In the genomic region with DNA sequence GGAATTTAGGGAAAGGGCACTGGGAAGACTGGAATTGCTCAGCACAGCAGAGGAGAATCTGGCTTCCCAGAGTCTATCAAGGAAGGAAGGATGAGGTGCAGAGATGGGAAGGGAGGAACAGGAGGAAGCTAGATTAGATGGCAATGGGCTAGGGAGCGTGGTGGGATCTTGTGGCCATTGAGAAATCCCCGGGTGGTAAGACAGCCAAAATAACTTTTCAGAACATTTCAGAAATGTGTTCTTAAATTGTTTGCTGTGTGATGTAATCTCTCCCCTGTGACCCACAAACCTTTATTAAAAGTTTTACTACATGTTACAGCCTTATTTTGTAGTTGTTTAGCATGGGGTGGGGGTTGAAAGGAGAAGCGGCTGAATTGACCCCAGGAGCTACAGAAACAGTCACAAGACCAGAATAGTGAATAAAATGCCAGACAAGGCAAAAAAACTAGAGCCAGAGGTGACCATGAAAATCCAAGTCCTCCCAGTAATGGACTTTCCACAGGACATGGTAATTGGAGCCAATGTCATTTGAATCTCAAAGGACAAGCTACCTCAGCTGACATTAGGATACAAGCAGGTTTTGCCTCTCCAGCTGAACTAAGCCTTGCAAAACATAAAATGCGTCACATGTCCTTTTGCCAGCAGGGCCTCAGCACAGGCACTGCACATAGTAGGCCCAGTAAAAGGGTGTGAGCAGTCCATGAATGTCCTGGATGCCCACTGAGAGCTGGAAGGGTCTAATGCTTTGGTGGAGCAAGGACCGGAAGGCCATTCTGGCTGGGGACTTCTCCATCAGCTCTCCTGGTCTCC, we compare ENCODE assay signal across 1 cellular context.
TF ChIP-seq lines count a peak whose summit lies in the region.

No MANE protein-coding gene starts in this region.

TF ChIP-seq in GM23338, 12 proteins besides CTCF, POLR2A, EP300 and RAD21 (continued from another document):
- TF ChIP-seq, protein P1, sequence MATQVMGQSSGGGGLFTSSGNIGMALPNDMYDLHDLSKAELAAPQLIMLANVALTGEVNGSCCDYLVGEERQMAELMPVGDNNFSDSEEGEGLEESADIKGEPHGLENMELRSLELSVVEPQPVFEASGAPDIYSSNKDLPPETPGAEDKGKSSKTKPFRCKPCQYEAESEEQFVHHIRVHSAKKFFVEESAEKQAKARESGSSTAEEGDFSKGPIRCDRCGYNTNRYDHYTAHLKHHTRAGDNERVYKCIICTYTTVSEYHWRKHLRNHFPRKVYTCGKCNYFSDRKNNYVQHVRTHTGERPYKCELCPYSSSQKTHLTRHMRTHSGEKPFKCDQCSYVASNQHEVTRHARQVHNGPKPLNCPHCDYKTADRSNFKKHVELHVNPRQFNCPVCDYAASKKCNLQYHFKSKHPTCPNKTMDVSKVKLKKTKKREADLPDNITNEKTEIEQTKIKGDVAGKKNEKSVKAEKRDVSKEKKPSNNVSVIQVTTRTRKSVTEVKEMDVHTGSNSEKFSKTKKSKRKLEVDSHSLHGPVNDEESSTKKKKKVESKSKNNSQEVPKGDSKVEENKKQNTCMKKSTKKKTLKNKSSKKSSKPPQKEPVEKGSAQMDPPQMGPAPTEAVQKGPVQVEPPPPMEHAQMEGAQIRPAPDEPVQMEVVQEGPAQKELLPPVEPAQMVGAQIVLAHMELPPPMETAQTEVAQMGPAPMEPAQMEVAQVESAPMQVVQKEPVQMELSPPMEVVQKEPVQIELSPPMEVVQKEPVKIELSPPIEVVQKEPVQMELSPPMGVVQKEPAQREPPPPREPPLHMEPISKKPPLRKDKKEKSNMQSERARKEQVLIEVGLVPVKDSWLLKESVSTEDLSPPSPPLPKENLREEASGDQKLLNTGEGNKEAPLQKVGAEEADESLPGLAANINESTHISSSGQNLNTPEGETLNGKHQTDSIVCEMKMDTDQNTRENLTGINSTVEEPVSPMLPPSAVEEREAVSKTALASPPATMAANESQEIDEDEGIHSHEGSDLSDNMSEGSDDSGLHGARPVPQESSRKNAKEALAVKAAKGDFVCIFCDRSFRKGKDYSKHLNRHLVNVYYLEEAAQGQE (IDR thresholded peaks at IDR 0.05; ENCODE audit: unreplicated experiment), result no peak
- TF ChIP-seq NANOG (IDR thresholded peaks at IDR 0.05; ENCODE audit: borderline replicate concordance) (no peak), EZH2phosphoT487 (IDR thresholded peaks at IDR 0.05; ENCODE audit: unreplicated experiment) (no peak), JUNB (IDR thresholded peaks at IDR 0.05; ENCODE audit: unreplicated experiment) (no peak), ZNF114 (CRISPR knock-in tag; IDR thresholded peaks at IDR 0.05) (no peak), STAT1 (IDR thresholded peaks at IDR 0.05; ENCODE audit: unreplicated experiment) (no peak)
- TF ChIP-seq, protein P2, sequence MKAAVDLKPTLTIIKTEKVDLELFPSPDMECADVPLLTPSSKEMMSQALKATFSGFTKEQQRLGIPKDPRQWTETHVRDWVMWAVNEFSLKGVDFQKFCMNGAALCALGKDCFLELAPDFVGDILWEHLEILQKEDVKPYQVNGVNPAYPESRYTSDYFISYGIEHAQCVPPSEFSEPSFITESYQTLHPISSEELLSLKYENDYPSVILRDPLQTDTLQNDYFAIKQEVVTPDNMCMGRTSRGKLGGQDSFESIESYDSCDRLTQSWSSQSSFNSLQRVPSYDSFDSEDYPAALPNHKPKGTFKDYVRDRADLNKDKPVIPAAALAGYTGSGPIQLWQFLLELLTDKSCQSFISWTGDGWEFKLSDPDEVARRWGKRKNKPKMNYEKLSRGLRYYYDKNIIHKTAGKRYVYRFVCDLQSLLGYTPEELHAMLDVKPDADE (IDR thresholded peaks at IDR 0.05), result no peak
